ENCODE assay signal across 6 cellular contexts in genomic region chr15:71104636-71105035, GRCh38. TPM values are rescaled to one million over a fixed set of nuclear protein-coding genes. Genes with fewer than 3 reads are reported as not detected.
"Had no signal": no experiment of that assay in that cellular context is flagged by ENCODE, and none has a peak within 500 bp of the region (broad histone marks: within the 10 kb centered on the region; RNA-seq: fewer than 3 reads in every experiment).

No MANE protein-coding gene starts in this region.

- H3K9me3 Mint-ChIP-seq: GM23338, H9 had no signal

- H3K4me3 Mint-ChIP-seq: GM23338, H9, IgD-negative memory B cell had no signal

- H3K36me3 Mint-ChIP-seq: IgD-negative memory B cell had no signal

- H3K27me3 Mint-ChIP-seq: IgD-negative memory B cell had no signal

- H3K27ac ChIP-seq: HL-60 had no signal

- DNase-seq: HCEC 1CT had no signal

- H3K27ac Mint-ChIP-seq: GM23338, H9, IgD-negative memory B cell had no signal

- H3K4me1 Mint-ChIP-seq: IgD-negative memory B cell had no signal

- ATAC-seq: GM23338, HepG2 had no signal

- H3K4me3 ChIP-seq: GM23338 had no signal

RNA-seq across cellular contexts. Expression of gene THSD4, which starts 10.6 kb away (rescaled TPM):
- polyA plus RNA-seq: IgD-negative memory B cell had no signal
